Comparison of ENCODE assay signal across 8 cellular contexts in the genomic region with DNA sequence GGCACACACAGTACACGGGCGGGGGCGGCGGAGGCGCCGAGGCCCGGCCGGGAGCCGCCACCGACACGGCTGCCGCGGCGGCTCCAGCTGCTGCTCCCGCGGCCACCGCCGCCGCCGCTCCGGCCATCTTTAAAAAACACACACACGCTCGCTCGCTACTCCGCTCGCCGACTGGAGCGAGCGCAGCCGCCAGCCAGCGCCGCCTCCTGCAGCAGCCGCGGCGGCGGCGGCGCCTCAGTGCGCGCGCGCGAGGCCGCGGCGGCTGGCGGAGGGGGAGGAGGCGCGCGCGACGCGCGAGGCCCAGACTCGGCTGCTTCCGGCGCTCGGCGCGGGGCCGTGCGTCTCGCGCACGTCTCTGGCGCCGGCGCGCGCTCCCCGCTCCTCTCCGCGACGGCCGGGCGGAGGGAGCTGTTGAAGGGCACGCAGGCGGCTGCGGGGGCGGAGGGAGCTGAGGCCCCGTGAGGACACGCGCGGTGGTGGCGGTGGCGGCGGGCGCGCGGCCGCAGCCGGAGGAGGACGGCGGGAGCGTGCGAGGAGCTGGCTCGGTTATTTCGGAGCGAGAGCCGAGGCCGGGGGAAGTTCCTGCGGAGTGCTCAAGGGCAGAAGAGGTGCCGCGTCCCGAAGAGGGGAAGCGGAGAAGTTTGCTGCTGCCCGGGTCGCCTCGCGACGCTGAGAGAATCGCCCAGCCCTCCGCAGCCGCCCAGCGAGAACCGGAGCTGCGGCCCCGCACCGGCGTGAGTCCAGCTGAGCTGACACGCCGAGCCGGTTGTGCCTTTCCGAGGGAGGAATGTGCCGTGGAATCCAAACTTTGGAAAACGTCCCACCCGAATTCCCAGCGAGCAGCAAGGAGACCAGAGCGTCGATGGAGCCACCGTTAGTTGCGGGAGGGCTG. TPM values are rescaled to one million over a fixed set of nuclear protein-coding genes. Genes with fewer than 3 reads are reported as not detected.
DNase-seq lines count a peak whose midpoint lies in the region; ATAC-seq and TF ChIP-seq lines count a peak whose summit lies in the region.

A gene with protein sequence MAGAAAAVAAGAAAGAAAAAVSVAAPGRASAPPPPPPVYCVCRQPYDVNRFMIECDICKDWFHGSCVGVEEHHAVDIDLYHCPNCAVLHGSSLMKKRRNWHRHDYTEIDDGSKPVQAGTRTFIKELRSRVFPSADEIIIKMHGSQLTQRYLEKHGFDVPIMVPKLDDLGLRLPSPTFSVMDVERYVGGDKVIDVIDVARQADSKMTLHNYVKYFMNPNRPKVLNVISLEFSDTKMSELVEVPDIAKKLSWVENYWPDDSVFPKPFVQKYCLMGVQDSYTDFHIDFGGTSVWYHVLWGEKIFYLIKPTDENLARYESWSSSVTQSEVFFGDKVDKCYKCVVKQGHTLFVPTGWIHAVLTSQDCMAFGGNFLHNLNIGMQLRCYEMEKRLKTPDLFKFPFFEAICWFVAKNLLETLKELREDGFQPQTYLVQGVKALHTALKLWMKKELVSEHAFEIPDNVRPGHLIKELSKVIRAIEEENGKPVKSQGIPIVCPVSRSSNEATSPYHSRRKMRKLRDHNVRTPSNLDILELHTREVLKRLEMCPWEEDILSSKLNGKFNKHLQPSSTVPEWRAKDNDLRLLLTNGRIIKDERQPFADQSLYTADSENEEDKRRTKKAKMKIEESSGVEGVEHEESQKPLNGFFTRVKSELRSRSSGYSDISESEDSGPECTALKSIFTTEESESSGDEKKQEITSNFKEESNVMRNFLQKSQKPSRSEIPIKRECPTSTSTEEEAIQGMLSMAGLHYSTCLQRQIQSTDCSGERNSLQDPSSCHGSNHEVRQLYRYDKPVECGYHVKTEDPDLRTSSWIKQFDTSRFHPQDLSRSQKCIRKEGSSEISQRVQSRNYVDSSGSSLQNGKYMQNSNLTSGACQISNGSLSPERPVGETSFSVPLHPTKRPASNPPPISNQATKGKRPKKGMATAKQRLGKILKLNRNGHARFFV (minus strand): TSS at position 173 of the 892 bp plus-strand sequence. CDS start 46 bp downstream, at position 127.

- no peak for TF ChIP-seq CTCF in colonic mucosa (IDR thresholded peaks at IDR 0.05)

- intact Hi-C loops in activated CD4-positive, alpha-beta T cell treated with anti-CD3 and anti-CD28 coated beads, Interleukin-2, amount 10 ng/mL, durations not matched to agents 24 days and 14 days (cut with micrococcal nuclease) = loop anchor here (5.0 kb wide), 2 partner anchors 495 to 835 kb away; partner anchors contain the start of gene FMC1
- intact Hi-C loops in colonic mucosa (cut with DNase I) = loop anchor here (5.0 kb wide), 1 partner anchor 150 kb away; no protein-coding TSS in a partner anchor

- H3K4me3 Mint-ChIP-seq in activated CD4-positive, alpha-beta T cell treated with anti-CD3 and anti-CD28 coated beads, Interleukin-2, amount 10 ng/mL, durations not matched to agents 24 days and 14 days = peak within 1 kb of the TSS; percentile 91

- peaks cover 8% of the 10 kb centered on the region for H3K4me1 ChIP-seq in colonic mucosa

- peak; percentile 72 for ATAC-seq in HG03439 (IDR thresholded peaks at IDR 0.05; ENCODE audit: unreplicated experiment)
- ATAC-seq in left lobe of liver = peak; percentile 82

- DNase-seq in AG20443 (ENCODE audit: low spot score) = peak; percentile 97
- DNase-seq in GM19238 (ENCODE audit: insufficient read length, low spot score) = peak; percentile 84
- peak; percentile 44 for DNase-seq in NCI-H524 treated with DMSO at 0.1 percent for 48 hours (lab: John Stamatoyannopoulos, UW)
- DNase-seq in activated CD4-positive, alpha-beta T cell treated with anti-CD3 and anti-CD28 coated beads, Interleukin-2, amount 10 ng/mL, durations not matched to agents 24 days and 14 days = peak; percentile 97
- peak; percentile 83 for DNase-seq in colonic mucosa
- peak; percentile 93 for DNase-seq in left lobe of liver (ENCODE audit: low spot score)
- peak; percentile 88 to 93 for DNase-seq in stimulated activated CD4-positive, alpha-beta T cell treated with anti-CD3 and anti-CD28 coated beads, Interleukin-1b, Interleukin-23, amount 100 ng/mL, for 4 hours (ENCODE audit: low read depth in 2 of 2)

- H3K9me3 Mint-ChIP-seq in activated CD4-positive, alpha-beta T cell treated with anti-CD3 and anti-CD28 coated beads, Interleukin-2, amount 10 ng/mL, durations not matched to agents 24 days and 14 days = no peaks in the 10 kb centered on the region

- no peaks in the 10 kb centered on the region for H3K9me3 ChIP-seq in colonic mucosa

- H3K27ac Mint-ChIP-seq in activated CD4-positive, alpha-beta T cell treated with anti-CD3 and anti-CD28 coated beads, Interleukin-2, amount 10 ng/mL, durations not matched to agents 24 days and 14 days = peak within 1 kb of the TSS; percentile 92

- peaks cover 19% of the 10 kb centered on the region for H3K27me3 Mint-ChIP-seq in activated CD4-positive, alpha-beta T cell treated with anti-CD3 and anti-CD28 coated beads, Interleukin-2, amount 10 ng/mL, durations not matched to agents 24 days and 14 days

- H3K36me3 ChIP-seq in colonic mucosa = no peaks in the 10 kb centered on the region

- peak within 1 kb of the TSS; percentile 87 to 96 for H3K9ac ChIP-seq in colonic mucosa (ENCODE audit: low read depth in 2 of 2, low read length in 2 of 2)

- no peaks in the 10 kb centered on the region for H3K27me3 ChIP-seq in colonic mucosa

- peaks cover 28% of the 10 kb centered on the region for H3K4me1 Mint-ChIP-seq in activated CD4-positive, alpha-beta T cell treated with anti-CD3 and anti-CD28 coated beads, Interleukin-2, amount 10 ng/mL, durations not matched to agents 24 days and 14 days

- H3K36me3 Mint-ChIP-seq in activated CD4-positive, alpha-beta T cell treated with anti-CD3 and anti-CD28 coated beads, Interleukin-2, amount 10 ng/mL, durations not matched to agents 24 days and 14 days (ENCODE audit: low read depth) = peaks cover 19% of the 10 kb centered on the region

- H3K27ac ChIP-seq in colonic mucosa = peak within 1 kb of the TSS; percentile 100

- H3K4me3 ChIP-seq in colonic mucosa = peak within 1 kb of the TSS; percentile 92

RNA-seq across cellular contexts. Expression of the gene that starts here (rescaled TPM):
- 21.8 and 25.9 TPM in 2 replicates for total RNA-seq in activated CD4-positive, alpha-beta T cell treated with anti-CD3 and anti-CD28 coated beads, Interleukin-2, amount 10 ng/mL, durations not matched to agents 24 days and 14 days
- total RNA-seq in colonic mucosa (10 to 100 TPM; 14.7 to 37.5 TPM), left lobe of liver (4.2 TPM)

Comparison
In these comparisons a context has a peak if more than half of its experiments do, and no peak if none do; other contexts are left out.
1. Peak in every context shown above with its lines: DNase-seq, ATAC-seq, H3K4me3 ChIP-seq and H3K27ac ChIP-seq.
2. DNase-seq: peak in every context shown above with its lines; median percentile 97 in AG20443; 97 in activated CD4-positive, alpha-beta T cell treated with anti-CD3 and anti-CD28 coated beads, Interleukin-2, amount 10 ng/mL, durations not matched to agents 24 days and 14 days; 93 in left lobe of liver; 90 in stimulated activated CD4-positive, alpha-beta T cell treated with anti-CD3 and anti-CD28 coated beads, Interleukin-1b, Interleukin-23, amount 100 ng/mL, for 4 hours; 84 in GM19238; 83 in colonic mucosa; 44 in NCI-H524 treated with DMSO at 0.1 percent for 48 hours.